Comparison of ENCODE assay signal across 28 cellular contexts in the genomic region with DNA sequence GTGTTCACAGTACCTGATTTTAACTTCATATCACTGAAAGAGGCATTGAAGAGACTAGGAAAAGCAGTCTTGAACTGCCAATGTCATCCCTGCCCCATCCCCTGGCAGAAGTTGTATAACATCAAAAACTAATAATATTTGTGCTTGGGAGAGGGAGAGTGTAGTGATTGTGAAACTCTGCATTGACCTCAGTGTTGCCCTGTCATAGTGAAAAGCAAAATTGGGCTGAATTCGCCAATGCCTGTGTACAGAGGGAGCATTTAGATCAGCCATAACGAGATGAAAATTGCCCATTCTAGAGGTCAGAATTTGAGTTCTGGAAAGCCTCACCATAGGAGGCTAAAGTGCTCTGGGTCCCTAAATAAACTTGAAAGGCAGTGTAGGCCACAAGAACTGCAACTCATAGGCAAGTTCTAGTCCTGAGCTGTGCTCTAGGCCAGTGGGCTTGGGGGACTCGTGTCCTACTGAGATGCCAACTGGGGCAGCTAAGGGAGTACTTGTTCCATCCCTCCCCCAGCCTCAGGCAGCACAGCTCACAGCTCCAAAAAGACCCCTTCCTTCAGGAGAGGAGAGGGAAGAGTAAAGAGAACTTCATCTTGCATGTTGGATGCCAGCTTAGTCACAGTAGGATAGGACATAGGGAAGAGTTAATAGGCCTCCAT.
"Had no signal": no experiment of that assay in that cellular context is flagged by ENCODE, and none has a peak within 500 bp of the region (broad histone marks: within the 10 kb centered on the region; RNA-seq: fewer than 3 reads in every experiment).

No MANE protein-coding gene starts in this region.

- H3K4me3 ChIP-seq: ascending aorta, body of pancreas, MG63, SK-N-MC had no signal

- ATAC-seq: activated CD8-positive, alpha-beta memory T cell treated with anti-CD3 and anti-CD28 coated beads, Interleukin-2, amount 10 ng/mL, durations not matched to agents 7 days and 5 days; body of pancreas; Panc1; Right ventricle myocardium inferior; T-cell had no signal

- H3K9me3 ChIP-seq: ascending aorta, body of pancreas, MG63 had no signal

- H3K27me3 ChIP-seq: ascending aorta, body of pancreas, MG63 had no signal

- H3K4me1 ChIP-seq: ascending aorta, body of pancreas had no signal

- H3K36me3 ChIP-seq: ascending aorta, MG63 had no signal

- H3K27ac ChIP-seq: ascending aorta, body of pancreas, SK-N-MC had no signal

- DNase-seq: activated B cell treated with CpG ODN at 0.5 μM for 24 hours; activated CD4-positive, alpha-beta T cell treated with anti-CD3 and anti-CD28 coated beads for 1 hour; activated CD4-positive, alpha-beta T cell treated with anti-CD3 and anti-CD28 coated beads, Interleukin-2, amount 10 ng/mL, durations not matched to agents 24 days and 14 days; activated CD4-positive, alpha-beta T cell treated with anti-CD3 and anti-CD28 coated beads, Interleukin-2, amount 50 U/mL, for 48 hours; activated CD8-positive, alpha-beta memory T cell treated with anti-CD3 and anti-CD28 coated beads, Interleukin-2, amount 10 ng/mL, durations not matched to agents 7 days and 5 days; activated effector memory CD4-positive, alpha-beta T cell treated with Interleukin-2 at 50 U/mL for 16 hours; activated naive CD4-positive, alpha-beta T cell; activated T-cell treated with anti-CD3 and anti-CD28 coated beads, Interleukin-2, amount 50 U/mL, for 24 hours; body of pancreas; MG63; MV-4-11; NCI-H1092 treated with DMSO at 0.1 percent for 48 hours; NCI-H1417 treated with DMSO at 0.1 percent for 48 hours; NCI-H1694; NCI-H2029; NCI-H2107; NCI-H345; NCI-H510A; NCI-H526 treated with DMSO at 0.1 percent for 48 hours; NCI-H82; RPMI8226; T-cell; T-helper 2 cell; T1000 had no signal
